Comparison of ENCODE assay signal across 1 cellular context in the genomic region with DNA sequence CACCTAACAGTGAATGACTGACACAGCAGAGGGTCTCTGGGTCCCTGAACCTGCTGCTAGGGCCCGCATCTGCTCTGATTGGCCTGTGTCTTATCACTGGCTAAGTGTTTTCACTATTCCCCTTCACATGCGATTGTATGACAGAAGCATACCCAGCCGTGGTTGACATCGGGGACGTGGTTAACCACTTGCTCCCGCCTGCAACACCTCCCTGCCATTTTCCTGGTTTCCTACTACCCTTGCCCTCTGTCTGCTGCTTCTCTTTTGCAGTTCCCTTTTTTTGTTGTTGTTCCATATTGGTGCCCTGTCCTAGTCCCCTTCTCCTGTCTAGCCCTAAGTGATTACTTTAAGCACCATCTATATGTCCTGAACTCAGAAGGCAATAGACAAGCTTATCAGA.
A peak's percentile ranks its signal among the peaks of the same experiment; 100 is the strongest.
TF ChIP-seq lines count a peak whose summit lies in the region.

No MANE protein-coding gene starts in this region.

TF ChIP-seq in GM12878, 131 proteins besides CTCF, POLR2A, EP300 and RAD21 (continued from another document):
- peak; percentile 11; the same call in 1 of the 2 replicates for TF ChIP-seq SPI1 (IDR thresholded peaks at IDR 0.05; ENCODE audit: borderline replicate concordance, insufficient read depth, low read depth, low read length)
TF ChIP-seq in GM12878: peak in this region for 1.
